Comparison of ENCODE assay signal across 21 cellular contexts in genomic region chr15:42031211-42031915, GRCh38. TPM values are rescaled to one million over a fixed set of nuclear protein-coding genes. Genes with fewer than 3 reads are reported as not detected.
"Had no signal": no experiment of that assay in that cellular context is flagged by ENCODE, and none has a peak within 500 bp of the region (broad histone marks: within the 10 kb centered on the region; RNA-seq: fewer than 3 reads in every experiment).

No MANE protein-coding gene starts in this region.

- H3K36me3 Mint-ChIP-seq: activated naive CD8-positive, alpha-beta T cell treated with anti-CD3 and anti-CD28 coated beads for 36 hours; immature natural killer cell; natural killer cell had no signal

- H3K4me1 Mint-ChIP-seq: immature natural killer cell, natural killer cell had no signal

- DNase-seq: activated CD4-positive, alpha-beta T cell treated with anti-CD3 and anti-CD28 coated beads, Interleukin-2, amount 50 U/mL, for 4 hours; activated CD4-positive, CD25-positive, alpha-beta regulatory T cell treated with anti-CD3 and anti-CD28 coated beads, Interleukin-2, amount 50 U/mL, for 72 hours; activated effector memory CD4-positive, alpha-beta T cell treated with anti-CD3 and anti-CD28 coated beads, Interleukin-2, amount 50 U/mL, for 16 hours; activated naive CD8-positive, alpha-beta T cell treated with anti-CD3 and anti-CD28 coated beads for 36 hours; activated T-cell treated with anti-CD3 and anti-CD28 coated beads, Interleukin-2, amount 50 U/mL, for 24 hours; colonic mucosa; glutamatergic neuron; immature natural killer cell; left cardiac atrium; mucosa of descending colon; natural killer cell; nucleus accumbens; stimulated activated CD4-positive, alpha-beta T cell treated with anti-CD3 and anti-CD28 coated beads, Interleukin-12 subunit alpha, Interleukin-12 subunit beta, amount 100 ng/mL, for 4 hours; stimulated activated naive CD4-positive, alpha-beta T cell; substantia nigra; upper lobe of left lung had no signal

- H3K27ac ChIP-seq: colonic mucosa, upper lobe of left lung had no signal

- H3K27ac Mint-ChIP-seq: activated naive CD8-positive, alpha-beta T cell treated with anti-CD3 and anti-CD28 coated beads for 36 hours; activated T-cell treated with anti-CD3 and anti-CD28 coated beads, Interleukin-2, amount 50 U/mL, for 24 hours; immature natural killer cell; natural killer cell had no signal

- H3K9me3 ChIP-seq: colonic mucosa, mucosa of descending colon, upper lobe of left lung had no signal

- ATAC-seq: mucosa of descending colon, natural killer cell, sciatic nerve had no signal

- H3K27me3 ChIP-seq: colonic mucosa, upper lobe of left lung had no signal

- H3K9me3 Mint-ChIP-seq: activated T-cell treated with anti-CD3 and anti-CD28 coated beads, Interleukin-2, amount 50 U/mL, for 24 hours; immature natural killer cell; natural killer cell had no signal

- H3K4me3 ChIP-seq: colonic mucosa, lung, mucosa of descending colon, upper lobe of left lung had no signal

- H3K4me3 Mint-ChIP-seq: activated naive CD8-positive, alpha-beta T cell treated with anti-CD3 and anti-CD28 coated beads for 36 hours; activated T-cell treated with anti-CD3 and anti-CD28 coated beads, Interleukin-2, amount 50 U/mL, for 24 hours; immature natural killer cell; natural killer cell had no signal

- H3K36me3 ChIP-seq: colonic mucosa, upper lobe of left lung had no signal

- H3K27me3 Mint-ChIP-seq: activated T-cell treated with anti-CD3 and anti-CD28 coated beads, Interleukin-2, amount 50 U/mL, for 24 hours had no signal

RNA-seq across cellular contexts. Expression of gene PLA2G4E, which starts 10.5 kb away (rescaled TPM):
- total RNA-seq: activated naive CD8-positive, alpha-beta T cell treated with anti-CD3 and anti-CD28 coated beads for 36 hours; endothelial cell of umbilical vein; natural killer cell; pulmonary artery endothelial cell; sciatic nerve; T-helper 2 cell treated with Interferon-gamma antibody and Interleukin-4, amounts not matched to agents 100 ng/mL and 5 ng/mL, for 36 hours had no signal
- polyA plus RNA-seq: endothelial cell of umbilical vein, immature natural killer cell had no signal
